ENCODE assay signal across 28 cellular contexts in the genomic region with DNA sequence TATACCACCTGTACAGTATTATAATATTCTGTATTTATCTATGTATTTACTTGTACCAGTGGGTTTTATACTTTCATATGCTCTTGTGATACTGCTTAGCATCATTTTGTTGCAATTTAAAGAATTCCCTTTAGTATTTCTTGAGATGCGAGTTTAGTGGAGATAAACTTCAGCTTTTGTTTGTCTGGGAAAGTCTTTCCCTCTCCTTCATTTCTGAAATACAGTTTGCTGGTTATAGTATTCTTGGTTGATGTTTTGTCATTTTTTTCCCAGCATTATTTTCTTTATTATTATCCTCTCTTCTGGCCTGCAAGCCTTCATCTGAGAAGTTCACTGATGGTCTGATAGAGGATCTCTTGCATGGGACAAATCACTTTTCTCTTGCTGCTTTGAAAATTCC.
DNase-seq lines count a peak whose midpoint lies in the region; TF ChIP-seq lines count a peak whose summit lies in the region.
"Had no signal": no experiment of that assay in that cellular context is flagged by ENCODE, and none has a peak within 500 bp of the region (broad histone marks: within the 10 kb centered on the region; RNA-seq: fewer than 3 reads in every experiment).

No MANE protein-coding gene starts in this region.

- H3K27me3 ChIP-seq in adipocyte (replicated peaks; ENCODE audit: control insufficient read depth, insufficient read depth, low read length) (no peaks in the 10 kb centered on the region), breast epithelium (no peaks in the 10 kb centered on the region)
- H3K27me3 ChIP-seq: BE2C; BLaER1; BLaER1 treated with 17β-estradiol and CSF1 and Interleukin-3, amounts not matched to agents 10 nM and 100 nM had no signal

- no peaks in the 10 kb centered on the region for H3K9me3 ChIP-seq in HEK293 (ENCODE audit: control insufficient read depth, insufficient read depth, low read depth, low read length)
- peaks cover 25% of the 10 kb centered on the region for H3K9me3 ChIP-seq in adipocyte (ENCODE audit: control insufficient read depth, low read length)
- peaks cover 7 to 15% of the 10 kb centered on the region in 2 donors for H3K9me3 ChIP-seq in breast epithelium
- H3K9me3 ChIP-seq: A549, BE2C, Caco-2 had no signal

- POLR2A ChIA-PET in HEK293 (lab: Yijun Ruan, JAX), result no interaction called here

- H3K9ac ChIP-seq in adipocyte (ENCODE audit: low read length), result no peak overlapping the region
- H3K9ac ChIP-seq: BLaER1; BLaER1 treated with 17β-estradiol and CSF1 and Interleukin-3, amounts not matched to agents 10 nM and 100 nM had no signal

- H3K36me3 ChIP-seq in HEK293 (ENCODE audit: control insufficient read depth in 2 of 2, insufficient read depth in 1 of 2, low read length in 2 of 2), result no peaks in the 10 kb centered on the region
- no peaks in the 10 kb centered on the region for H3K36me3 ChIP-seq in adipocyte (ENCODE audit: control insufficient read depth, insufficient read depth, low read length, severe bottlenecking)
- H3K36me3 ChIP-seq in breast epithelium, result no peaks in the 10 kb centered on the region
- H3K36me3 ChIP-seq: BE2C; BLaER1; BLaER1 treated with 17β-estradiol and CSF1 and Interleukin-3, amounts not matched to agents 10 nM and 100 nM had no signal

- CTCF ChIA-PET in HEK293 (lab: Yijun Ruan, JAX), result no interaction called here

- no peak overlapping the region for H3K27ac ChIP-seq in HEK293 (ENCODE audit: extremely low read depth, low read depth, low read length)
- no peak overlapping the region for H3K27ac ChIP-seq in breast epithelium
- H3K27ac ChIP-seq: 22Rv1; A549; BLaER1; BLaER1 treated with 17β-estradiol and CSF1 and Interleukin-3, amounts not matched to agents 10 nM and 100 nM; C4-2B had no signal

- intact Hi-C loops in breast epithelium (cut with DNase I; ENCODE audit: low total_unique reads), result no loop called here

- DNase-seq in adipocyte (ENCODE audit: low read depth) (no peak), EL (no peak), breast epithelium (ENCODE audit: low spot score in 2 of 2) (no peak)
- DNase-seq: 8988T; ACHN; AML-193; BE2C; C1 segment of cervical spinal cord; Caco-2; Calu3; CD4-positive, alpha-beta memory T cell; CD4-positive, alpha-beta T cell; CD4-positive, CD25-positive, alpha-beta regulatory T cell; CD8-positive, alpha-beta memory T cell; CD8-positive, alpha-beta T cell; COR-L47; DMS 273 treated with DMSO at 0.1 percent for 48 hours; DMS153; DMS53; DMS79; DMS79 treated with DMSO at 0.1 percent for 48 hours; DND-41 had no signal

- H3K4me1 ChIP-seq in HEK293 (ENCODE audit: control insufficient read depth, insufficient read depth, low read length), result no peaks in the 10 kb centered on the region
- H3K4me1 ChIP-seq in adipocyte (ENCODE audit: control insufficient read depth, insufficient read depth, low read length), result no peaks in the 10 kb centered on the region
- H3K4me1 ChIP-seq in breast epithelium, result no peaks in the 10 kb centered on the region
- H3K4me1 ChIP-seq: A549, BE2C, Caco-2 had no signal

- no peak for TF ChIP-seq POLR2A in breast epithelium (IDR thresholded peaks at IDR 0.05)

- TF ChIP-seq CTCF in HEK293 (tag by site-specific recombination; IDR thresholded peaks at IDR 0.05) (no peak), breast epithelium (IDR thresholded peaks at IDR 0.05) (no peak)

- H3K4me3 ChIP-seq in HEK293 (ENCODE audit: low read depth, low read length) (no peak overlapping the region), adipocyte (ENCODE audit: low read length) (peak overlapping the region; percentile 1), breast epithelium (no peak overlapping the region)
- H3K4me3 ChIP-seq: A549; BLaER1; BLaER1 treated with 17β-estradiol and CSF1 and Interleukin-3, amounts not matched to agents 10 nM and 100 nM had no signal

TF ChIP-seq in HEK293, 187 proteins besides CTCF, POLR2A, EP300 and RAD21:
- TF ChIP-seq, protein P1, sequence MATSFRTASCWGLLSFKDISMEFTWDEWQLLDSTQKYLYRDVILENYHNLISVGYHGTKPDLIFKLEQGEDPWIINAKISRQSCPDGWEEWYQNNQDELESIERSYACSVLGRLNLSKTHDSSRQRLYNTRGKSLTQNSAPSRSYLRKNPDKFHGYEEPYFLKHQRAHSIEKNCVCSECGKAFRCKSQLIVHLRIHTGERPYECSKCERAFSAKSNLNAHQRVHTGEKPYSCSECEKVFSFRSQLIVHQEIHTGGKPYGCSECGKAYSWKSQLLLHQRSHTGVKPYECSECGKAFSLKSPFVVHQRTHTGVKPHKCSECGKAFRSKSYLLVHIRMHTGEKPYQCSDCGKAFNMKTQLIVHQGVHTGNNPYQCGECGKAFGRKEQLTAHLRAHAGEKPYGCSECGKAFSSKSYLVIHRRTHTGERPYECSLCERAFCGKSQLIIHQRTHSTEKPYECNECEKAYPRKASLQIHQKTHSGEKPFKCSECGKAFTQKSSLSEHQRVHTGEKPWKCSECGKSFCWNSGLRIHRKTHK (tag by site-specific recombination; IDR thresholded peaks at IDR 0.05), result peak; percentile 37; the same call in 1 of the 2 replicates
- TF ChIP-seq OVOL3 (tag by site-specific recombination; IDR thresholded peaks at IDR 0.05) (no peak), SETDB1 (IDR thresholded peaks at IDR 0.05; ENCODE audit: insufficient read length, low read length) (peak; percentile 90), ZNF747 (tag by site-specific recombination; IDR thresholded peaks at IDR 0.05) (no peak), ZNF23 (tag by site-specific recombination; IDR thresholded peaks at IDR 0.05; ENCODE audit: borderline replicate concordance) (no peak), MEIS1 (CRISPR knock-in tag; IDR thresholded peaks at IDR 0.05; ENCODE audit: borderline replicate concordance) (no peak), ZNF221 (tag by site-specific recombination; IDR thresholded peaks at IDR 0.05; ENCODE audit: borderline replicate concordance) (no peak)
